ENCODE assay signal across 10 cellular contexts in the genomic region with DNA sequence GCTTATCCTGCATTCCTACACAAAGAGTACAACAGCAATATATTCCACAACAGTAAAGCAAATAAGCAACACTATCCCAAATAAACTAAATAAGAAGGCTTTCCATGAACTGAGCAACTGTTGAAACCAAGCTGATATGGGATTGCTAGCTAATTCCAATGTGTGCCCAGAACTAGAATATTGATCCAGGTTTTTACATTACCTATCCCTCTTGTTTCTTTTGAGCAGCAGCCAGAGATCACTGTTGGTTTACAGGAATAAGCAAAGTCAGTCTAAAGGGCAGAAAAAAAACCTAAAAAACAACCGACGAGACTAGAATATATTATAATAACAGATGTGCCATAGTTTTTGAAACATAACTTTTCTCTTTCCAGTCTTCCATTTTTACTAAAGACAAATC. TPM values are rescaled to one million over a fixed set of nuclear protein-coding genes. Genes with fewer than 3 reads are reported as not detected.
"Had no signal": no experiment of that assay in that cellular context is flagged by ENCODE, and none has a peak within 500 bp of the region (broad histone marks: within the 10 kb centered on the region; RNA-seq: fewer than 3 reads in every experiment).

No MANE protein-coding gene starts in this region.

- H3K4me1 ChIP-seq: HAP-1 had no signal

- FAIRE-seq: HTR-8/SVneo had no signal

- H3K9ac ChIP-seq: GM23248 had no signal

- DNase-seq: GM23248, GOT3, H7, HFFc6 had no signal

- ATAC-seq: HCT116 had no signal

- H3K27ac ChIP-seq: GM23248 had no signal

- H3K9me3 ChIP-seq: HAP-1 had no signal

- H3K36me3 ChIP-seq: HAP-1 had no signal

- H2AFZ ChIP-seq: GM23248 had no signal

- H3K4me3 ChIP-seq: GM23248, HAP-1 had no signal

RNA-seq across cellular contexts. Expression of a gene that starts 22.4 kb away (rescaled TPM):
- total RNA-seq: GM23248, H4, HFFc6, HT-29 had no signal
- polyA plus RNA-seq: GM23248, IgD-negative memory B cell had no signal

RNA-seq across cellular contexts. Expression of a gene that starts 52.5 kb away (rescaled TPM):
- total RNA-seq: GM23248, H4, H7, HFFc6 had no signal
- polyA plus RNA-seq: GM23248, IgD-negative memory B cell had no signal
